In genomic region chr16:77669057-77669456, GRCh38 we compare ENCODE assay signal across 35 cellular contexts. TPM values are rescaled to one million over a fixed set of nuclear protein-coding genes. Genes with fewer than 3 reads are reported as not detected.
DNase-seq lines count a peak whose midpoint lies in the region; ATAC-seq and TF ChIP-seq lines count a peak whose summit lies in the region.
"Had no signal": no experiment of that assay in that cellular context is flagged by ENCODE, and none has a peak within 500 bp of the region (broad histone marks: within the 10 kb centered on the region; RNA-seq: fewer than 3 reads in every experiment).

No MANE protein-coding gene starts in this region.

- no peak overlapping the region for H2AK5ac ChIP-seq in trophoblast cell (ENCODE audit: low read length)

- no CpG with 5 or more reads among the region's 3 CpGs for WGBS in trophoblast cell (ENCODE audit: extremely low coverage, insufficient coverage, insufficient read length)

- H3K36me3 Mint-ChIP-seq in HFFc6 (ENCODE audit: low read depth), result no peaks in the 10 kb centered on the region
- H3K36me3 Mint-ChIP-seq: CD14-positive monocyte; CD4-positive, alpha-beta memory T cell; CD4-positive, CD25-positive, alpha-beta regulatory T cell; CD8-positive, alpha-beta memory T cell; CD8-positive, alpha-beta T cell had no signal

- ATAC-seq in GM18907 (IDR thresholded peaks at IDR 0.05; ENCODE audit: unreplicated experiment), result peak; percentile 84
- peak; percentile 61 for ATAC-seq in HG02981 (IDR thresholded peaks at IDR 0.05; ENCODE audit: unreplicated experiment)
- peak; percentile 58 for ATAC-seq in HG03175 (IDR thresholded peaks at IDR 0.05; ENCODE audit: unreplicated experiment)
- peak; percentile 76 for ATAC-seq in HG03378 (IDR thresholded peaks at IDR 0.05; ENCODE audit: unreplicated experiment)
- ATAC-seq in left lung, result no peak
- ATAC-seq: A549; CD8-positive, alpha-beta T cell had no signal

- no peaks in the 10 kb centered on the region for H3K27me3 ChIP-seq in left lung
- no peaks in the 10 kb centered on the region for H3K27me3 ChIP-seq in osteoblast (ENCODE audit: insufficient read depth, low read length)
- no peaks in the 10 kb centered on the region for H3K27me3 ChIP-seq in trophoblast cell (ENCODE audit: insufficient read depth, low read length)
- H3K27me3 ChIP-seq: BE2C; BLaER1; BLaER1 treated with 17β-estradiol and CSF1 and Interleukin-3, amounts not matched to agents 10 nM and 100 nM had no signal

- DNase-seq in HFFc6, result no peak
- no peak for DNase-seq in left lung
- no peak for DNase-seq in osteoblast (ENCODE audit: insufficient read length, low spot score, missing footprints)
- no peak for DNase-seq in trophoblast cell
- DNase-seq: 8988T; ACHN; AML-193; BE2C; C1 segment of cervical spinal cord; Caco-2; Calu3; CD4-positive, alpha-beta memory T cell; CD4-positive, alpha-beta T cell; CD4-positive, CD25-positive, alpha-beta regulatory T cell; CD8-positive, alpha-beta memory T cell; CD8-positive, alpha-beta T cell; COR-L47; DMS 273 treated with DMSO at 0.1 percent for 48 hours; DMS153; DMS53; DMS79; DMS79 treated with DMSO at 0.1 percent for 48 hours; DND-41; EL had no signal

- no peak overlapping the region for H4K8ac ChIP-seq in trophoblast cell (ENCODE audit: low read depth, low read length)

- H3K4ac ChIP-seq in trophoblast cell (ENCODE audit: low read depth, low read length), result no peak overlapping the region

- H2AFZ ChIP-seq in osteoblast (ENCODE audit: low read length) (no peak overlapping the region), trophoblast cell (ENCODE audit: insufficient read depth, low read length, poor library complexity) (no peak overlapping the region)

- intact Hi-C loops in left lung (cut with DNase I), result no loop called here

- H3K4me2 ChIP-seq in osteoblast (ENCODE audit: insufficient read depth, low read length), result no peak overlapping the region
- no peak overlapping the region for H3K4me2 ChIP-seq in trophoblast cell (ENCODE audit: low read length)
- H3K4me2 ChIP-seq: A549; BLaER1; BLaER1 treated with 17β-estradiol and CSF1 and Interleukin-3, amounts not matched to agents 10 nM and 100 nM had no signal

- H3K27me3 Mint-ChIP-seq in HFFc6 (ENCODE audit: insufficient read depth), result no peaks in the 10 kb centered on the region; the same call in none of the 2 replicates
- H3K27me3 Mint-ChIP-seq: CD4-positive, CD25-positive, alpha-beta regulatory T cell had no signal

- no peak for TF ChIP-seq CTCF in HFFc6 (IDR thresholded peaks at IDR 0.05)
- no peak for TF ChIP-seq CTCF in left lung (IDR thresholded peaks at IDR 0.05)
- no peak for TF ChIP-seq CTCF in osteoblast (IDR thresholded peaks at IDR 0.05; ENCODE audit: extremely low read depth, low read depth, low read length)

- H3K4me1 ChIP-seq in left lung (no peaks in the 10 kb centered on the region), osteoblast (ENCODE audit: insufficient read depth, low read length) (no peaks in the 10 kb centered on the region), trophoblast cell (ENCODE audit: control insufficient read depth in 1 of 2, insufficient read depth in 2 of 2, low read length in 2 of 2) (no peaks in the 10 kb centered on the region)
- H3K4me1 ChIP-seq: A549; BE2C; BLaER1; BLaER1 treated with 17β-estradiol and CSF1 and Interleukin-3, amounts not matched to agents 10 nM and 100 nM; Caco-2 had no signal

- H3K4me1 Mint-ChIP-seq in HFFc6 (ENCODE audit: low read depth), result no peaks in the 10 kb centered on the region
- H3K4me1 Mint-ChIP-seq: B cell; CD14-positive monocyte; CD4-positive, alpha-beta memory T cell; CD4-positive, CD25-positive, alpha-beta regulatory T cell; CD8-positive, alpha-beta memory T cell had no signal

- H3K79me2 ChIP-seq in osteoblast (ENCODE audit: insufficient read depth, low read length) (no peaks in the 10 kb centered on the region), trophoblast cell (ENCODE audit: control insufficient read depth, insufficient read depth, low read length, poor library complexity) (no peaks in the 10 kb centered on the region)

- H3K36me3 ChIP-seq in left lung, result no peaks in the 10 kb centered on the region
- H3K36me3 ChIP-seq in osteoblast (ENCODE audit: insufficient read depth, low read length), result no peaks in the 10 kb centered on the region
- no peaks in the 10 kb centered on the region for H3K36me3 ChIP-seq in trophoblast cell (ENCODE audit: control insufficient read depth in 1 of 2, insufficient read depth in 2 of 2, low read length in 2 of 2)
- H3K36me3 ChIP-seq: BE2C; BLaER1; BLaER1 treated with 17β-estradiol and CSF1 and Interleukin-3, amounts not matched to agents 10 nM and 100 nM had no signal

- no peak overlapping the region for H3K27ac ChIP-seq in left lung
- no peak overlapping the region for H3K27ac ChIP-seq in osteoblast (ENCODE audit: low read depth, low read length)
- no peak overlapping the region for H3K27ac ChIP-seq in trophoblast cell (ENCODE audit: low read depth, low read length)
- H3K27ac ChIP-seq: 22Rv1; A549; BLaER1; BLaER1 treated with 17β-estradiol and CSF1 and Interleukin-3, amounts not matched to agents 10 nM and 100 nM; C4-2B had no signal

- H3K9me3 ChIP-seq in left lung (no peaks in the 10 kb centered on the region), osteoblast (ENCODE audit: low read depth, low read length) (no peaks in the 10 kb centered on the region), trophoblast cell (ENCODE audit: insufficient read depth, low read depth, low read length) (no peaks in the 10 kb centered on the region)
- H3K9me3 ChIP-seq: A549, BE2C, BLaER1, Caco-2 had no signal

- H3K27ac Mint-ChIP-seq in HFFc6, result no peak overlapping the region
- H3K27ac Mint-ChIP-seq: B cell; CD14-positive monocyte; CD4-positive, alpha-beta memory T cell; CD4-positive, alpha-beta T cell; CD4-positive, CD25-positive, alpha-beta regulatory T cell; CD8-positive, alpha-beta T cell had no signal

- H3K18ac ChIP-seq in trophoblast cell (ENCODE audit: low read length), result no peak overlapping the region

- H2BK120ac ChIP-seq in trophoblast cell (ENCODE audit: insufficient read depth, low read length, poor library complexity), result no peak overlapping the region

- no peak overlapping the region for H3K14ac ChIP-seq in trophoblast cell (ENCODE audit: low read length)

- no peak overlapping the region for H3K23ac ChIP-seq in trophoblast cell (ENCODE audit: low read length)

- no peak overlapping the region for H3K4me3 Mint-ChIP-seq in HFFc6
- H3K4me3 Mint-ChIP-seq: B cell; CD14-positive monocyte; CD4-positive, alpha-beta memory T cell; CD4-positive, alpha-beta T cell; CD4-positive, CD25-positive, alpha-beta regulatory T cell; CD8-positive, alpha-beta memory T cell; CD8-positive, alpha-beta T cell had no signal

- no peak overlapping the region for H4K91ac ChIP-seq in trophoblast cell (ENCODE audit: low read depth, low read length)

- no peak overlapping the region for H2BK12ac ChIP-seq in trophoblast cell (ENCODE audit: low read length)

- no peak overlapping the region for H2BK5ac ChIP-seq in trophoblast cell (ENCODE audit: low read depth, low read length, poor library complexity)

- peaks cover 11% of the 10 kb centered on the region for H3K9me3 Mint-ChIP-seq in HFFc6
- H3K9me3 Mint-ChIP-seq: CD4-positive, alpha-beta memory T cell; CD4-positive, alpha-beta T cell; CD8-positive, alpha-beta T cell had no signal

- H4K12ac ChIP-seq in trophoblast cell (ENCODE audit: low read depth, low read length), result no peak overlapping the region

- no peaks in the 10 kb centered on the region for H3K79me1 ChIP-seq in trophoblast cell (ENCODE audit: low read length)

- no peak overlapping the region for H3K9ac ChIP-seq in trophoblast cell (ENCODE audit: low read length)
- H3K9ac ChIP-seq: BLaER1; BLaER1 treated with 17β-estradiol and CSF1 and Interleukin-3, amounts not matched to agents 10 nM and 100 nM had no signal

- H4K20me1 ChIP-seq in osteoblast (ENCODE audit: insufficient read depth, low read length), result no peaks in the 10 kb centered on the region
- H4K20me1 ChIP-seq: BLaER1; BLaER1 treated with 17β-estradiol and CSF1 and Interleukin-3, amounts not matched to agents 10 nM and 100 nM had no signal

- H3K4me3 ChIP-seq in left lung, result no peak overlapping the region
- H3K4me3 ChIP-seq in osteoblast (ENCODE audit: insufficient read depth, low read length), result no peak overlapping the region
- H3K4me3 ChIP-seq in trophoblast cell (ENCODE audit: low read depth, low read length), result no peak overlapping the region
- H3K4me3 ChIP-seq: A549; BLaER1; BLaER1 treated with 17β-estradiol and CSF1 and Interleukin-3, amounts not matched to agents 10 nM and 100 nM had no signal

RNA-seq across cellular contexts. Expression of gene NUDT7, which starts 53.3 kb away (rescaled TPM):
- total RNA-seq in HFFc6 (2021; fragmentation: NEBNext Ultra II Directional; extraction: Animal tissue kit (Norgen Biotek cat#: 25700)), result 1 to 10 TPM in 4 of 6 experiments, under 1 TPM in 2; 0.85 to 1.9 (median 1.1) TPM
- total RNA-seq in left lung (1 to 10 TPM; 6.4 to 9.4 TPM), osteoblast (2.9 and 5.1 TPM in 2 replicates)
- polyA plus RNA-seq in trophoblast cell (2013), result 4.1 TPM in 2 replicates
